Comparison of ENCODE assay signal across 1 cellular context in genomic region chr12:40691913-40692616, GRCh38.
TF ChIP-seq lines count a peak whose summit lies in the region.

TSS of gene CNTN1 (plus strand) at chr12:40692439.

TF ChIP-seq in H1, 55 proteins besides CTCF, POLR2A, EP300 and RAD21:
- TF ChIP-seq SIN3A (conservative IDR thresholded peaks at IDR 0.05 in 1 of 2, IDR thresholded peaks at IDR 0.05 in 1 of 2; ENCODE audit: low read depth in 1 of 2, low read length in 2 of 2) (peak in 1 of 2 experiments; percentile 15; a peak in 1 of 4 replicates), ASH2L (IDR thresholded peaks at IDR 0.05; ENCODE audit: low read length) (no peak), NANOG (IDR thresholded peaks at IDR 0.05; ENCODE audit: insufficient read depth, low read depth, low read length, poor library complexity, severe bottlenecking) (no peak), SAP30 (IDR thresholded peaks at IDR 0.05; ENCODE audit: insufficient read depth, insufficient replicate concordance, low read length) (peak; percentile 32), SP1 (IDR thresholded peaks at IDR 0.05; ENCODE audit: low read depth, low read length) (peak; percentile 97), EGR1 (IDR thresholded peaks at IDR 0.05; ENCODE audit: borderline replicate concordance, low read depth, low read length) (no peak), SRF (IDR thresholded peaks at IDR 0.05; ENCODE audit: low read depth, low read length) (no peak), MAX (IDR thresholded peaks at IDR 0.05) (0 out of 2 replicates have a peak, but pooled peaks have one; percentile 4), TBP (IDR thresholded peaks at IDR 0.05; ENCODE audit: low read depth, low read length) (no peak), EZH2 (IDR thresholded peaks at IDR 0.05; ENCODE audit: low read depth, low read length, severe bottlenecking) (no peak), TAF1 (IDR thresholded peaks at IDR 0.05; ENCODE audit: low read depth, low read length) (no peak), CTBP2 (IDR thresholded peaks at IDR 0.05; ENCODE audit: borderline replicate concordance, insufficient read depth, insufficient read length, low read length) (no peak), CHD7 (IDR thresholded peaks at IDR 0.05; ENCODE audit: insufficient replicate concordance, low read length) (no peak), CHD2 (IDR thresholded peaks at IDR 0.05; ENCODE audit: low read length) (peak; percentile 85), SP2 (IDR thresholded peaks at IDR 0.05; ENCODE audit: low read length) (peak; percentile 72), CEBPB (IDR thresholded peaks at IDR 0.05; ENCODE audit: low read depth, low read length) (no peak), SP4 (IDR thresholded peaks at IDR 0.05; ENCODE audit: low read length) (no peak), BRCA1 (IDR thresholded peaks at IDR 0.05; ENCODE audit: low read depth, low read length) (no peak), GABPA (IDR thresholded peaks at IDR 0.05; ENCODE audit: borderline replicate concordance, insufficient read depth, low read length) (no peak), GTF2F1 (IDR thresholded peaks at IDR 0.05; ENCODE audit: borderline replicate concordance, low read depth, low read length) (no peak)
